In the genomic region with DNA sequence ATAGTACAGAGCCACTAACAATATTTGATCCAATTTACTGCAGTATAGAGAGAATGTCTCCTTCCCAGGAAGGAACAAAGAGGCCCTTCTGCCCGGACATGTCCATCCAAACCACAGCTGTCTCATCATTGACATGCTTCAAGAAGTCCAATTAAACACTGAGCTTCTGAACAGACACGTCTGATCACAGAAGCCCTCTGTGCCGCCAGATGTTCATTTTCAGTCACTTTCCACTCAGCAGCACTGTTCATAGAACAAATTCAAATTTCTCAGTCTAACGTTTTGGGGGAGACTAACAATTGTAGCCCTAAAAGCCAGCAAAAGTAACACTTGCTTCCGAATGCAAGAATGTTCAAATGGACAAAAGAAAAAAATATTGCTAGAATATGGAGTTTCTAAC, we compare ENCODE assay signal across 8 cellular contexts. TPM values are rescaled to one million over a fixed set of nuclear protein-coding genes. Genes with fewer than 3 reads are reported as not detected.
DNase-seq lines count a peak whose midpoint lies in the region; ATAC-seq, FAIRE-seq and TF ChIP-seq lines count a peak whose summit lies in the region.

No MANE protein-coding gene starts in this region.

- H3K9me3 Mint-ChIP-seq in HFFc6, result no peaks in the 10 kb centered on the region
- H3K9me3 Mint-ChIP-seq in activated CD8-positive, alpha-beta T cell treated with anti-CD3 and anti-CD28 coated beads, Interleukin-2, amount 10 ng/mL, durations not matched to agents 7 days and 5 days (ENCODE audit: insufficient read depth), result no peaks in the 10 kb centered on the region

- DNase-seq in A673 (ENCODE audit: low spot score) (peak; percentile 62), HFFc6 (no peak), suprapubic skin (ENCODE audit: low spot score in 2 of 2) (no peak), SW480 (ENCODE audit: low spot score) (no peak)
- DNase-seq in activated CD8-positive, alpha-beta T cell treated with anti-CD3 and anti-CD28 coated beads, Interleukin-2, amount 10 ng/mL, durations not matched to agents 7 days and 5 days, result no peak

- H3K36me3 ChIP-seq in A673 (ENCODE audit: insufficient read depth, low read length, poor library complexity, severe bottlenecking) (peaks cover 14% of the 10 kb centered on the region), suprapubic skin (peaks cover 18% of the 10 kb centered on the region)

- no peaks in the 10 kb centered on the region for H3K9me3 ChIP-seq in A673 (ENCODE audit: low read depth, low read length, poor library complexity, severe bottlenecking)
- no peaks in the 10 kb centered on the region for H3K9me3 ChIP-seq in suprapubic skin

- 0 out of 2 replicates have a peak, but pooled peaks cover 3% of the 10 kb centered on the region for H3K27me3 Mint-ChIP-seq in HFFc6 (ENCODE audit: insufficient read depth)
- H3K27me3 Mint-ChIP-seq in activated CD8-positive, alpha-beta T cell treated with anti-CD3 and anti-CD28 coated beads, Interleukin-2, amount 10 ng/mL, durations not matched to agents 7 days and 5 days (ENCODE audit: low read depth), result no peaks in the 10 kb centered on the region

- H3K27ac ChIP-seq in A673 (ENCODE audit: low read depth, low read length, poor library complexity, severe bottlenecking) (peak overlapping the region; percentile 55), suprapubic skin (peak overlapping the region; percentile 69)

- no peak for TF ChIP-seq POLR2A in suprapubic skin (IDR thresholded peaks at IDR 0.05)

- H3K4me3 Mint-ChIP-seq in HFFc6, result peak overlapping the region; percentile 89
- H3K4me3 Mint-ChIP-seq in activated CD8-positive, alpha-beta T cell treated with anti-CD3 and anti-CD28 coated beads, Interleukin-2, amount 10 ng/mL, durations not matched to agents 7 days and 5 days, result no peak overlapping the region

- POLR2A ChIA-PET in A673 (lab: Charles Lee; ENCODE audit: low non-redundant PET), result no interaction called here
- POLR2A ChIA-PET in activated CD8-positive, alpha-beta T cell treated with anti-CD3 and anti-CD28 coated beads, Interleukin-2, amount 10 ng/mL, durations not matched to agents 7 days and 5 days (lab: Charles Lee), result interaction anchor here (0.7 to 10.3 kb wide), 5 partner anchors 8 to 98 kb away, joined by 4 to 149 read pairs (median 4); a partner anchor contains a TSS

- TF ChIP-seq CTCF in A673 (conservative IDR thresholded peaks at IDR 0.05; ENCODE audit: low read depth, low read length) (no peak), HFFc6 (IDR thresholded peaks at IDR 0.05) (no peak), suprapubic skin (IDR thresholded peaks at IDR 0.05) (no peak)

- no peak for ATAC-seq in activated CD8-positive, alpha-beta T cell treated with anti-CD3 and anti-CD28 coated beads, Interleukin-2, amount 10 ng/mL, durations not matched to agents 7 days and 5 days
- ATAC-seq in HG02759 (IDR thresholded peaks at IDR 0.05; ENCODE audit: unreplicated experiment) (no peak), GM18511 (IDR thresholded peaks at IDR 0.05; ENCODE audit: unreplicated experiment) (no peak)

- peaks cover 40% of the 10 kb centered on the region for H3K4me1 ChIP-seq in A673 (ENCODE audit: insufficient read depth, low read length, poor library complexity, severe bottlenecking)
- H3K4me1 ChIP-seq in suprapubic skin, result peaks cover 31% of the 10 kb centered on the region

- WGBS in suprapubic skin, result 32% methylated on average over 5 of the region's 5 CpGs

- CTCF ChIA-PET in A673 (lab: Charles Lee), result no interaction called here
- CTCF ChIA-PET in activated CD8-positive, alpha-beta T cell treated with anti-CD3 and anti-CD28 coated beads, Interleukin-2, amount 10 ng/mL, durations not matched to agents 7 days and 5 days (lab: Charles Lee), result interaction anchor here (0.6 to 8.4 kb wide), 6 partner anchors 10 to 286 kb away, joined by 3 to 124 read pairs (median 5); a partner anchor contains a TSS

- H3K36me3 Mint-ChIP-seq in HFFc6 (ENCODE audit: low read depth), result peaks cover 10% of the 10 kb centered on the region
- H3K36me3 Mint-ChIP-seq in activated CD8-positive, alpha-beta T cell treated with anti-CD3 and anti-CD28 coated beads, Interleukin-2, amount 10 ng/mL, durations not matched to agents 7 days and 5 days (ENCODE audit: low read depth), result peaks cover 24% of the 10 kb centered on the region

- H3K27me3 ChIP-seq in A673 (replicated peaks; ENCODE audit: insufficient read depth, low read depth, low read length, poor library complexity) (no peaks in the 10 kb centered on the region), suprapubic skin (no peaks in the 10 kb centered on the region)

- no peak for TF ChIP-seq EP300 in suprapubic skin (IDR thresholded peaks at IDR 0.05)

- peak; percentile 38 for FAIRE-seq in islet of Langerhans (lab: Jason Lieb, UNC)

- BruUV-seq in A673 (replicated peaks; lab: Mats Ljungman, UMichigan), result no TSS peak

- peaks cover 45% of the 10 kb centered on the region for H3K4me1 Mint-ChIP-seq in HFFc6 (ENCODE audit: low read depth)
- peaks cover 44% of the 10 kb centered on the region for H3K4me1 Mint-ChIP-seq in activated CD8-positive, alpha-beta T cell treated with anti-CD3 and anti-CD28 coated beads, Interleukin-2, amount 10 ng/mL, durations not matched to agents 7 days and 5 days (ENCODE audit: low read depth)

- H3K4me3 ChIP-seq in A673 (ENCODE audit: low read depth, low read length, poor library complexity, severe bottlenecking), result no peak overlapping the region
- no peak overlapping the region for H3K4me3 ChIP-seq in suprapubic skin

- peak overlapping the region; percentile 94 for H3K27ac Mint-ChIP-seq in HFFc6
- H3K27ac Mint-ChIP-seq in activated CD8-positive, alpha-beta T cell treated with anti-CD3 and anti-CD28 coated beads, Interleukin-2, amount 10 ng/mL, durations not matched to agents 7 days and 5 days, result peak overlapping the region; percentile 65

- intact Hi-C loops in A673 (cut with micrococcal nuclease; ENCODE audit: unreplicated experiment), result no loop called here

RNA-seq across cellular contexts. Expression of a gene that starts 15.3 kb away (rescaled TPM):
- 65.0 and 67.2 TPM in 2 replicates for total RNA-seq in A673 (2021)
- 10 to 100 TPM; 56.5 to 73.0 (median 63.5) TPM for total RNA-seq in HFFc6 (2021; fragmentation: NEBNext Ultra II Directional; extraction: Animal tissue kit (Norgen Biotek cat#: 25700))
- total RNA-seq in activated CD8-positive, alpha-beta T cell treated with anti-CD3 and anti-CD28 coated beads, Interleukin-2, amount 10 ng/mL, durations not matched to agents 7 days and 5 days, result 10 to 100 TPM; 58.9 TPM
- 10 to 100 TPM; 32.7 to 65.8 (median 41.9) TPM for total RNA-seq in suprapubic skin

RNA-seq across cellular contexts. Expression of a gene that starts 39.1 kb away (rescaled TPM):
- total RNA-seq in A673 (2021) (17.0 and 17.6 TPM in 2 replicates), suprapubic skin (10 to 100 TPM; 31.0 to 42.2 (median 35.1) TPM)
- total RNA-seq in HFFc6 (2021; fragmentation: NEBNext Ultra II Directional; extraction: Animal tissue kit (Norgen Biotek cat#: 25700)), result 10 to 100 TPM; 38.8 to 49.0 (median 44.4) TPM
- total RNA-seq in activated CD8-positive, alpha-beta T cell treated with anti-CD3 and anti-CD28 coated beads, Interleukin-2, amount 10 ng/mL, durations not matched to agents 7 days and 5 days, result 10 to 100 TPM; 30.1 to 34.4 TPM
